ENCODE assay signal across 8 cellular contexts in genomic region chr6:44475779-44476434, GRCh38.
A peak's percentile ranks its signal among the peaks of the same experiment; 100 is the strongest.
DNase-seq lines count a peak whose midpoint lies in the region; ATAC-seq and TF ChIP-seq lines count a peak whose summit lies in the region.

No MANE protein-coding gene starts in this region.

- H3K4me3 ChIP-seq in CD8-positive, alpha-beta T cell (ENCODE audit: low read depth, low read length): no peak overlapping the region
- H3K4me3 ChIP-seq in IMR-90 (ENCODE audit: insufficient read depth, low read depth, low read length) (no peak overlapping the region), PC-3 (ENCODE audit: low read length) (peak overlapping the region; percentile 18; the same call in 1 of the 2 replicates), fibroblast of pulmonary artery (replicated peaks; ENCODE audit: low read depth, low read length) (no peak overlapping the region), neuron (ENCODE audit: low read length) (no peak overlapping the region), stomach smooth muscle (ENCODE audit: low read length in 2 of 2) (peak overlapping the region in 1 of 2 donors; percentile 44)

- peak overlapping the region; percentile 73 for H3K4ac ChIP-seq in IMR-90 (ENCODE audit: low read depth, low read length)

- peak overlapping the region; percentile 69 for H2BK120ac ChIP-seq in IMR-90 (ENCODE audit: low read depth, low read length)

- peaks cover 2% of the 10 kb centered on the region for H3K4me1 Mint-ChIP-seq in CD8-positive, alpha-beta T cell (ENCODE audit: low read depth)
- H3K4me1 Mint-ChIP-seq in activated T-cell treated with anti-CD3 and anti-CD28 coated beads, Interleukin-2, amount 50 U/mL, for 4 hours (ENCODE audit: low read depth): peaks cover 5% of the 10 kb centered on the region

- TF ChIP-seq RAD21 in IMR-90 (IDR thresholded peaks at IDR 0.05; ENCODE audit: low read length): peak; percentile 97

- no peaks in the 10 kb centered on the region for H3F3A ChIP-seq in PC-3 (ENCODE audit: low read length, unreplicated experiment)

- no peaks in the 10 kb centered on the region for H3K36me3 ChIP-seq in CD8-positive, alpha-beta T cell (ENCODE audit: insufficient read depth, low read length)
- H3K36me3 ChIP-seq in IMR-90 (ENCODE audit: control insufficient read depth, insufficient read depth, low read length) (no peaks in the 10 kb centered on the region), PC-3 (ENCODE audit: low read depth, low read length) (no peaks in the 10 kb centered on the region), neuron (ENCODE audit: insufficient read depth, low read length) (no peaks in the 10 kb centered on the region), stomach smooth muscle (ENCODE audit: control insufficient read depth in 2 of 2, insufficient read depth in 2 of 2, low read length in 2 of 2) (no peaks in the 10 kb centered on the region)

- H3K27ac ChIP-seq in CD8-positive, alpha-beta T cell (ENCODE audit: low read depth, low read length): no peak overlapping the region
- H3K27ac ChIP-seq in IMR-90 (ENCODE audit: insufficient read depth, low read length): no peak overlapping the region
- no peak overlapping the region for H3K27ac ChIP-seq in PC-3 (ENCODE audit: low read length)
- H3K27ac ChIP-seq in stomach smooth muscle (ENCODE audit: low read length): no peak overlapping the region

- peak; percentile 26 to 80 (median 54) for DNase-seq in CD8-positive, alpha-beta T cell
- DNase-seq in GM20000 (ENCODE audit: low spot score) (peak; percentile 84), IMR-90 (peak; percentile 65), PC-3 (peak; percentile 90), fibroblast of pulmonary artery (ENCODE audit: low read depth) (peak; percentile 80)
- peak; percentile 57 for DNase-seq in activated T-cell treated with anti-CD3 and anti-CD28 coated beads, Interleukin-2, amount 50 U/mL, for 4 hours

- no peaks in the 10 kb centered on the region for H3K9me3 ChIP-seq in CD8-positive, alpha-beta T cell (ENCODE audit: low read length)
- H3K9me3 ChIP-seq in IMR-90 (ENCODE audit: control insufficient read depth, insufficient read depth, low read length) (no peaks in the 10 kb centered on the region), PC-3 (ENCODE audit: low read length) (no peaks in the 10 kb centered on the region), neuron (ENCODE audit: low read length) (no peaks in the 10 kb centered on the region), stomach smooth muscle (ENCODE audit: control insufficient read depth in 2 of 2, low read length in 2 of 2) (no peaks in the 10 kb centered on the region)

- no peaks in the 10 kb centered on the region for H3K79me1 ChIP-seq in IMR-90 (ENCODE audit: low read depth in 1 of 2, low read length in 2 of 2)

- no peak overlapping the region for H3K4me3 Mint-ChIP-seq in CD8-positive, alpha-beta T cell
- H3K4me3 Mint-ChIP-seq in activated T-cell treated with anti-CD3 and anti-CD28 coated beads, Interleukin-2, amount 50 U/mL, for 4 hours: no peak overlapping the region

- H3K27me3 Mint-ChIP-seq in CD8-positive, alpha-beta T cell (ENCODE audit: low read depth): no peaks in the 10 kb centered on the region
- H3K27me3 Mint-ChIP-seq in activated T-cell treated with anti-CD3 and anti-CD28 coated beads, Interleukin-2, amount 50 U/mL, for 4 hours (ENCODE audit: low read depth): peaks cover 5% of the 10 kb centered on the region

- ATAC-seq in CD8-positive, alpha-beta T cell: peak; percentile 74
- ATAC-seq in IMR-90 (ENCODE audit: low read depth) (peak; percentile 98), PC-3 (peak; percentile 87)
- peak; percentile 85 to 91 for ATAC-seq in activated T-cell treated with anti-CD3 and anti-CD28 coated beads, Interleukin-2, amount 50 U/mL, for 4 hours

- H2AK5ac ChIP-seq in IMR-90 (ENCODE audit: low read depth, low read length): 0 out of 2 replicates have a peak overlapping the region, but pooled peaks have one; percentile 12

- H2BK5ac ChIP-seq in IMR-90 (ENCODE audit: low read depth, low read length, poor library complexity, severe bottlenecking): no peak overlapping the region

- POLR2A ChIA-PET in CD8-positive, alpha-beta T cell (lab: Charles Lee): interaction anchor here (0.8 kb wide), 1 partner anchor 1239 kb away, joined by 4 read pairs; no protein-coding TSS in a partner anchor
- POLR2A ChIA-PET in IMR-90 (lab: Charles Lee; ENCODE audit: unreplicated experiment): interaction anchor here (0.5 to 0.6 kb wide), 2 partner anchors 130 to 158 kb away, joined by 3 read pairs; no protein-coding TSS in a partner anchor
- POLR2A ChIA-PET in PC-3 (lab: Charles Lee; ENCODE audit: unreplicated experiment): interaction anchor here (0.7 kb wide), 2 partner anchors 155 to 672 kb away, joined by 3 to 4 read pairs; no protein-coding TSS in a partner anchor

- in situ Hi-C loops in IMR-90 (cut with MboI; ENCODE audit: low sequenced_read_pairs): loop anchor here (10.0 to 25.0 kb wide), 2 partner anchors 169 to 1236 kb away; no protein-coding TSS in a partner anchor

- no peak overlapping the region for H3K56ac ChIP-seq in IMR-90 (ENCODE audit: extremely low read depth, insufficient read depth, low read length)

- H2BK15ac ChIP-seq in IMR-90 (ENCODE audit: low read depth, low read length): no peak overlapping the region

- CTCF ChIA-PET in CD8-positive, alpha-beta T cell (lab: Charles Lee): interaction anchor here (0.6 to 3.1 kb wide), 31 partner anchors 8 to 1934 kb away, joined by 3 to 32 read pairs (median 5); partner anchors contain the start of gene ENPP4
- CTCF ChIA-PET in IMR-90 (lab: Yijun Ruan, JAX) (interaction anchor here (0.6 to 1.7 kb wide), 34 partner anchors 9 to 1470 kb away, joined by 3 to 21 read pairs (median 5); partner anchors contain the start of gene SUPT3H), PC-3 (lab: Charles Lee) (interaction anchor here (0.5 to 2.1 kb wide), 27 partner anchors 15 to 1913 kb away, joined by 3 to 33 read pairs (median 4); partner anchors contain the start of gene SUPT3H)

- H3K9me1 ChIP-seq in IMR-90 (ENCODE audit: insufficient read depth, low read length): no peaks in the 10 kb centered on the region

- H4K5ac ChIP-seq in IMR-90 (ENCODE audit: low read depth, low read length): no peak overlapping the region

- no peak overlapping the region for H3K23ac ChIP-seq in IMR-90 (ENCODE audit: low read depth, low read length)

- dilution Hi-C loops in IMR-90 (cut with HindIII; ENCODE audit: low sequenced_read_pairs, unreplicated experiment): no loop called here

- H3K18ac ChIP-seq in IMR-90 (ENCODE audit: low read depth, low read length): no peak overlapping the region

- H3K9ac ChIP-seq in IMR-90 (ENCODE audit: low read depth, low read length) (no peak overlapping the region), PC-3 (ENCODE audit: low read length) (peak overlapping the region; percentile 40), stomach smooth muscle (ENCODE audit: low read length in 2 of 2) (peak overlapping the region; percentile 22 to 47)

- H3K4me2 ChIP-seq in IMR-90 (ENCODE audit: low read depth, low read length): no peak overlapping the region
- H3K4me2 ChIP-seq in PC-3 (ENCODE audit: low read length): peak overlapping the region; percentile 62

- H3K27me3 ChIP-seq in CD8-positive, alpha-beta T cell (ENCODE audit: insufficient read depth, low read length): no peaks in the 10 kb centered on the region
- H3K27me3 ChIP-seq in IMR-90 (ENCODE audit: control insufficient read depth, insufficient read depth, low read length) (peaks cover 40% of the 10 kb centered on the region), PC-3 (ENCODE audit: low read length) (no peaks in the 10 kb centered on the region), neuron (ENCODE audit: insufficient read depth, low read length) (no peaks in the 10 kb centered on the region), stomach smooth muscle (ENCODE audit: control insufficient read depth in 1 of 2, insufficient read depth in 2 of 2, low read length in 2 of 2) (peaks cover 0 to 9% of the 10 kb centered on the region in 2 donors)

- H3K27ac Mint-ChIP-seq in CD8-positive, alpha-beta T cell: no peak overlapping the region

- H3K9me2 ChIP-seq in PC-3 (replicated peaks; ENCODE audit: low read length): no peaks in the 10 kb centered on the region

- no peaks in the 10 kb centered on the region for H3K9me3 Mint-ChIP-seq in CD8-positive, alpha-beta T cell
- no peaks in the 10 kb centered on the region for H3K9me3 Mint-ChIP-seq in activated T-cell treated with anti-CD3 and anti-CD28 coated beads, Interleukin-2, amount 50 U/mL, for 4 hours

- peak; percentile 70 for TF ChIP-seq CTCF in CD8-positive, alpha-beta T cell (IDR thresholded peaks at IDR 0.05)
- TF ChIP-seq CTCF in GM20000 (IDR thresholded peaks at IDR 0.05; ENCODE audit: extremely low read depth, missing control alignments) (peak; percentile 78), IMR-90 (conservative IDR thresholded peaks at IDR 0.05; ENCODE audit: low read depth, low read length) (peak; percentile 93), PC-3 (conservative IDR thresholded peaks at IDR 0.05; ENCODE audit: low read depth, low read length) (peak; percentile 93), fibroblast of pulmonary artery (IDR thresholded peaks at IDR 0.05; ENCODE audit: low read length, missing control alignments) (peak; percentile 86)

- H4K91ac ChIP-seq in IMR-90 (ENCODE audit: insufficient read depth, low read depth, low read length): no peak overlapping the region

- H2BK20ac ChIP-seq in IMR-90 (ENCODE audit: low read depth, low read length): peak overlapping the region; percentile 80

- intact Hi-C loops in CD8-positive, alpha-beta T cell (cut with DNase I, micrococcal nuclease): loop anchor here (1.0 to 10.0 kb wide), 6 partner anchors 179 to 1939 kb away; no protein-coding TSS in a partner anchor
- intact Hi-C loops in IMR-90 (cut with micrococcal nuclease): loop anchor here (1.0 to 5.0 kb wide), 8 partner anchors 45 to 1449 kb away; partner anchors contain the start of gene SUPT3H
- intact Hi-C loops in PC-3 (cut with micrococcal nuclease): loop anchor here (1.0 to 5.0 kb wide), 5 partner anchors 18 to 1446 kb away; no protein-coding TSS in a partner anchor

- H4K20me1 ChIP-seq in IMR-90 (ENCODE audit: insufficient read depth, low read length): no peaks in the 10 kb centered on the region
- H4K20me1 ChIP-seq in PC-3 (ENCODE audit: low read length): no peaks in the 10 kb centered on the region

- H3K14ac ChIP-seq in IMR-90 (replicated peaks; ENCODE audit: low read depth, low read length): no peak overlapping the region

- BruUV-seq in IMR-90 (replicated peaks; lab: Mats Ljungman, UMichigan) (no TSS peak), PC-3 (replicated peaks; lab: Mats Ljungman, UMichigan) (no TSS peak)

- H3K79me2 ChIP-seq in PC-3 (ENCODE audit: low read length): no peaks in the 10 kb centered on the region

- H4K8ac ChIP-seq in IMR-90 (ENCODE audit: low read depth in 2 of 2, low read length in 2 of 2): 0 out of 4 replicates have a peak overlapping the region, but pooled peaks of 1 of the 2 experiments have one; percentile 66

- peak; percentile 57; the same call in 1 of the 2 replicates for TF ChIP-seq POLR2A in IMR-90 (IDR thresholded peaks at IDR 0.05; ENCODE audit: low read depth, low read length)

- 2% methylated on average over 9 of the region's 23 CpGs; no CpG with 5 or more reads in 1 of the 2 experiments for WGBS in IMR-90 (ENCODE audit: extremely low coverage in 2 of 2, insufficient read length in 1 of 2), 2 experiments

- peak overlapping the region; percentile 60 for H2AK9ac ChIP-seq in IMR-90 (replicated peaks; ENCODE audit: low read depth, low read length, poor library complexity)

- H3K36me3 Mint-ChIP-seq in CD8-positive, alpha-beta T cell: no peaks in the 10 kb centered on the region
- H3K36me3 Mint-ChIP-seq in activated T-cell treated with anti-CD3 and anti-CD28 coated beads, Interleukin-2, amount 50 U/mL, for 4 hours (ENCODE audit: insufficient read depth): no peaks in the 10 kb centered on the region

- peak overlapping the region; percentile 77 for H2AFZ ChIP-seq in IMR-90 (replicated peaks; ENCODE audit: low read length, poor library complexity)
- H2AFZ ChIP-seq in PC-3 (ENCODE audit: low read length): peak overlapping the region; percentile 80
- H2AFZ ChIP-seq in neuron (ENCODE audit: low read depth, low read length): peak overlapping the region; percentile 65

- peaks cover 9% of the 10 kb centered on the region for H3K4me1 ChIP-seq in CD8-positive, alpha-beta T cell (ENCODE audit: insufficient read depth, low read length)
- H3K4me1 ChIP-seq in IMR-90 (ENCODE audit: control insufficient read depth, insufficient read depth, low read length): peaks cover 2% of the 10 kb centered on the region; the same call in 1 of the 2 replicates
- peaks cover 23% of the 10 kb centered on the region for H3K4me1 ChIP-seq in PC-3 (ENCODE audit: insufficient read depth, low read length)
- peaks cover 7% of the 10 kb centered on the region for H3K4me1 ChIP-seq in neuron (ENCODE audit: insufficient read depth, low read length)
- H3K4me1 ChIP-seq in stomach smooth muscle (ENCODE audit: control insufficient read depth, insufficient read depth, low read length): peaks cover 7% of the 10 kb centered on the region
